16 cellular contexts compared by ENCODE assay signal in the genomic region with DNA sequence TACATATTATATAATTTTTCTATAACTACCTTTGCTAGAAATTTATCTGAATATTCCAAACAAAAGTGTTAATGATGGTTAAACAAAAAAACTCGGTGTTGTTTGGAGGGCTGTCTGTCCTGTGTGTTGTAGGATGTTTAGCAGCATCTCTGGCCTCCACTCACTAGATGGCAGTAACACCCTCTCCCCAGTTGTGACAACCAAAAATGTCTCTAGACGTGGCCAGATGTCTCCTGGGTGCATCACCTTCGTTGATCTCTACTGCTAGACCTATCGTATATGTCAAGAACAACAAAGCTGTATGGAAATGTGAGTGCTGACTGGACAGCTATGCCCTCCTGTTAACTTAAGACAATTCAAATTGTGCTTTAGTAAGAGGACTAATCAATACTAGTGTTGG. TPM values are rescaled to one million over a fixed set of nuclear protein-coding genes. Genes with fewer than 3 reads are reported as not detected.
DNase-seq lines count a peak whose midpoint lies in the region; ATAC-seq, FAIRE-seq and TF ChIP-seq lines count a peak whose summit lies in the region.
"Had no signal": no experiment of that assay in that cellular context is flagged by ENCODE, and none has a peak within 500 bp of the region (broad histone marks: within the 10 kb centered on the region; RNA-seq: fewer than 3 reads in every experiment).

No MANE protein-coding gene starts in this region.

- H2AFZ ChIP-seq in HepG2 (ENCODE audit: low read length) = no peak overlapping the region

- FAIRE-seq in HepG2 (lab: Jason Lieb, UNC) = no peak
- FAIRE-seq in bronchial epithelial cell (lab: Jason Lieb, UNC) = no peak

- H3K4me1 ChIP-seq in HepG2 (ENCODE audit: insufficient read depth, low read length) (no peaks in the 10 kb centered on the region), right lobe of liver (no peaks in the 10 kb centered on the region)
- H3K4me1 ChIP-seq: esophagus squamous epithelium had no signal

- H4K20me1 ChIP-seq in HepG2 (ENCODE audit: insufficient read depth, low read length) = no peaks in the 10 kb centered on the region

- no peaks in the 10 kb centered on the region for H3K79me2 ChIP-seq in HepG2 (ENCODE audit: insufficient read depth, low read length)

- no peaks in the 10 kb centered on the region for H3K36me3 Mint-ChIP-seq in type B pancreatic cell
- no peaks in the 10 kb centered on the region for H3K36me3 Mint-ChIP-seq in T-helper 2 cell treated with Interferon-gamma antibody and Interleukin-4, amounts not matched to agents 5 μg/mL and 100 μg/mL, for 36 hours (ENCODE audit: low read depth)
- H3K36me3 Mint-ChIP-seq: activated naive CD4-positive, alpha-beta T cell treated with anti-CD3 and anti-CD28 coated beads, Interleukin-2, amount 50 U/mL, for 24 hours; stimulated activated naive B cell treated with anti-CD40 and anti-IgM and Interleukin-4, amounts not matched to agents 10 μg/mL and 1 μg/mL and 100 μg/mL, for 72 hours had no signal

- H3K27me3 ChIP-seq in HepG2 (ENCODE audit: control insufficient read depth in 1 of 2, insufficient read depth in 2 of 2, low read length in 2 of 2) (peaks cover 0 to 19% of the 10 kb centered on the region in 2 experiments; a peak in 2 of 5 replicates), right lobe of liver (no peaks in the 10 kb centered on the region), bronchial epithelial cell (ENCODE audit: control insufficient read depth, insufficient read depth, low read length) (no peaks in the 10 kb centered on the region)

- TF ChIP-seq CTCF in HepG2 (CRISPR knock-in tag; IDR thresholded peaks at IDR 0.05) (peak; percentile 18; the same call in 1 of the 2 replicates), right lobe of liver (IDR thresholded peaks at IDR 0.05) (no peak), bronchial epithelial cell (IDR thresholded peaks at IDR 0.05; ENCODE audit: insufficient read depth, low read length, severe bottlenecking) (peak; percentile 28), type B pancreatic cell (conservative IDR thresholded peaks at IDR 0.05) (peak; percentile 24)

- ATAC-seq in HepG2 (no peak), right lobe of liver (no peak), HG02885 (IDR thresholded peaks at IDR 0.05; ENCODE audit: poor library complexity, unreplicated experiment) (no peak)

- no peaks in the 10 kb centered on the region for H3K9me3 Mint-ChIP-seq in type B pancreatic cell
- no peaks in the 10 kb centered on the region for H3K9me3 Mint-ChIP-seq in T-helper 2 cell treated with Interferon-gamma antibody and Interleukin-4, amounts not matched to agents 5 μg/mL and 100 μg/mL, for 36 hours
- H3K9me3 Mint-ChIP-seq: activated naive CD4-positive, alpha-beta T cell treated with anti-CD3 and anti-CD28 coated beads, Interleukin-2, amount 50 U/mL, for 24 hours; stimulated activated naive B cell treated with anti-CD40 and anti-IgM and Interleukin-4, amounts not matched to agents 10 μg/mL and 1 μg/mL and 100 μg/mL, for 72 hours had no signal

- no peak overlapping the region for H3K27ac ChIP-seq in HepG2 (ENCODE audit: extremely low read length, insufficient read depth, low read length)
- no peak overlapping the region for H3K27ac ChIP-seq in right lobe of liver
- H3K27ac ChIP-seq: esophagus squamous epithelium had no signal

- TF ChIP-seq RAD21 in HepG2 (CRISPR knock-in tag; IDR thresholded peaks at IDR 0.05) = no peak

- TF ChIP-seq POLR2A in HepG2 (IDR thresholded peaks at IDR 0.05; ENCODE audit: insufficient read depth in 1 of 2, low read depth in 2 of 2, low read length in 2 of 2) = no peak
- no peak for TF ChIP-seq POLR2A in right lobe of liver (IDR thresholded peaks at IDR 0.05)

- no peak for DNase-seq in HepG2 (ENCODE audit: low spot score)
- no peak for DNase-seq in right lobe of liver
- DNase-seq in NAMALWA (ENCODE audit: low spot score) = peak; percentile 60
- DNase-seq in bronchial epithelial cell (ENCODE audit: low read depth) = no peak
- DNase-seq in type B pancreatic cell (ENCODE audit: extremely low spot score, unreplicated experiment) = no peak
- DNase-seq in T-helper 2 cell treated with Interferon-gamma antibody and Interleukin-4, amounts not matched to agents 5 μg/mL and 100 μg/mL, for 36 hours (ENCODE audit: low spot score) = no peak
- no peak for DNase-seq in CD1c-positive myeloid dendritic cell (ENCODE audit: extremely low spot score)
- DNase-seq: esophagus squamous epithelium; mesenchymal stem cell; NCI-H1092 treated with DMSO at 0.1 percent for 48 hours; stimulated activated CD4-positive, alpha-beta T cell treated with anti-CD3 and anti-CD28 coated beads, Interleukin-2, amount 100 ng/mL, for 48 hours; stimulated activated naive B cell treated with anti-CD40 and anti-IgM and Interleukin-4, amounts not matched to agents 10 μg/mL and 1 μg/mL and 100 μg/mL, for 72 hours; T-helper 2 cell had no signal

- no peak overlapping the region for H3K4me2 ChIP-seq in HepG2 (ENCODE audit: low read depth, low read length)

- POLR2A ChIA-PET in HepG2 (lab: Yijun Ruan, JAX) = no interaction called here

- H3K27ac Mint-ChIP-seq in type B pancreatic cell = no peak overlapping the region
- no peak overlapping the region for H3K27ac Mint-ChIP-seq in T-helper 2 cell treated with Interferon-gamma antibody and Interleukin-4, amounts not matched to agents 5 μg/mL and 100 μg/mL, for 36 hours
- H3K27ac Mint-ChIP-seq: activated naive CD4-positive, alpha-beta T cell treated with anti-CD3 and anti-CD28 coated beads, Interleukin-2, amount 50 U/mL, for 24 hours; stimulated activated naive B cell treated with anti-CD40 and anti-IgM and Interleukin-4, amounts not matched to agents 10 μg/mL and 1 μg/mL and 100 μg/mL, for 72 hours had no signal

- no peak overlapping the region for H3K4me3 ChIP-seq in HepG2 (replicated peaks in 1 of 3; ENCODE audit: insufficient read depth in 1 of 3, low read depth in 2 of 3, low read length in 3 of 3)
- H3K4me3 ChIP-seq in right lobe of liver = no peak overlapping the region
- no peak overlapping the region for H3K4me3 ChIP-seq in bronchial epithelial cell (ENCODE audit: low read depth, low read length)
- H3K4me3 ChIP-seq: esophagus squamous epithelium had no signal

- TF ChIP-seq EP300 in HepG2 (IDR thresholded peaks at IDR 0.05; ENCODE audit: low read depth in 2 of 2, low read length in 2 of 2) (no peak), HepG2 (CRISPR knock-in tag; IDR thresholded peaks at IDR 0.05; ENCODE audit: borderline replicate concordance) (no peak)

- no peak overlapping the region for H3K9ac ChIP-seq in HepG2 (ENCODE audit: insufficient read depth, low read depth, low read length)

- in situ Hi-C loops in HepG2 (cut with HindIII; ENCODE audit: extremely low pct_ligation_motif_present, low pct_unique_long_range_greater_than_20kb) = no loop called here

- no peaks in the 10 kb centered on the region for H3K4me1 Mint-ChIP-seq in type B pancreatic cell (ENCODE audit: unreplicated experiment)
- H3K4me1 Mint-ChIP-seq in T-helper 2 cell treated with Interferon-gamma antibody and Interleukin-4, amounts not matched to agents 5 μg/mL and 100 μg/mL, for 36 hours (ENCODE audit: low read depth) = no peaks in the 10 kb centered on the region
- H3K4me1 Mint-ChIP-seq: activated naive CD4-positive, alpha-beta T cell treated with anti-CD3 and anti-CD28 coated beads, Interleukin-2, amount 50 U/mL, for 24 hours had no signal

- CTCF ChIA-PET in HepG2 (lab: Yijun Ruan, JAX; ENCODE audit: low intra/inter-chr PET ratio, low total read pairs) = no interaction called here

- WGBS in HepG2 (ENCODE audit: low lambda C conversion rate) = 2% methylated on average over 3 of the region's 4 CpGs
- WGBS in right lobe of liver (ENCODE audit: insufficient coverage, low coverage, low lambda C conversion rate, missing lambda C conversion rate) = 34% methylated on average over 4 of the region's 4 CpGs

- no TSS peak for BruUV-seq in HepG2 (replicated peaks; lab: Mats Ljungman, UMichigan)

- no peaks in the 10 kb centered on the region for H3K36me3 ChIP-seq in HepG2 (replicated peaks in 1 of 2; ENCODE audit: control insufficient read depth in 1 of 2, insufficient read depth in 2 of 2, low read length in 2 of 2)
- H3K36me3 ChIP-seq in right lobe of liver = no peaks in the 10 kb centered on the region
- no peaks in the 10 kb centered on the region for H3K36me3 ChIP-seq in bronchial epithelial cell (ENCODE audit: control insufficient read depth, insufficient read depth, low read length)
- H3K36me3 ChIP-seq: esophagus squamous epithelium had no signal

- intact Hi-C loops in HepG2 (cut with micrococcal nuclease; ENCODE audit: unreplicated experiment) (no loop called here), right lobe of liver (cut with DNase I) (no loop called here)

- H3K9me3 ChIP-seq in HepG2 (ENCODE audit: low read length) = no peaks in the 10 kb centered on the region
- no peaks in the 10 kb centered on the region for H3K9me3 ChIP-seq in right lobe of liver
- H3K9me3 ChIP-seq: esophagus squamous epithelium had no signal

- peaks cover 76% of the 10 kb centered on the region for H3K27me3 Mint-ChIP-seq in type B pancreatic cell
- H3K27me3 Mint-ChIP-seq in T-helper 2 cell treated with Interferon-gamma antibody and Interleukin-4, amounts not matched to agents 5 μg/mL and 100 μg/mL, for 36 hours (ENCODE audit: low read depth) = peaks cover 29% of the 10 kb centered on the region

- no peak overlapping the region for H3K4me3 Mint-ChIP-seq in type B pancreatic cell
- H3K4me3 Mint-ChIP-seq in T-helper 2 cell treated with Interferon-gamma antibody and Interleukin-4, amounts not matched to agents 5 μg/mL and 100 μg/mL, for 36 hours = no peak overlapping the region
- H3K4me3 Mint-ChIP-seq: activated naive CD4-positive, alpha-beta T cell treated with anti-CD3 and anti-CD28 coated beads, Interleukin-2, amount 50 U/mL, for 24 hours; stimulated activated naive B cell treated with anti-CD40 and anti-IgM and Interleukin-4, amounts not matched to agents 10 μg/mL and 1 μg/mL and 100 μg/mL, for 72 hours had no signal

RNA-seq across cellular contexts. Expression of gene ANKRD34C, which starts 14.1 kb away (rescaled TPM):
- total RNA-seq in HepG2 (2016; rRNA removed; fragmentation: Illumina TruSeq; extraction: Trizol) (not detected in 2 replicates), right lobe of liver (not detected), bronchial epithelial cell (not detected in 2 replicates), type B pancreatic cell (ENCODE audit: low replicate concordance) (not detected in 2 replicates)
- total RNA-seq in HepG2 (2016; cell fraction: cytosol; rRNA removed; fragmentation: Illumina TruSeq; extraction: Trizol; ENCODE audit: low read depth) = not detected in 2 replicates
- total RNA-seq in HepG2 (2016; cell fraction: insoluble cytoplasmic fraction; rRNA removed; fragmentation: Illumina TruSeq; extraction: Trizol) = not detected in 2 replicates
- not detected in 2 replicates for total RNA-seq in HepG2 (2016; cell fraction: membrane; rRNA removed; fragmentation: Illumina TruSeq; extraction: Trizol)
- not detected in 2 replicates for total RNA-seq in HepG2 (2016; cell fraction: nucleus; rRNA removed; fragmentation: Illumina TruSeq; extraction: Trizol)
- not detected in 2 replicates for polyA plus RNA-seq in HepG2 (2011; rRNA removed)
- not detected in 2 replicates for polyA plus RNA-seq in HepG2 (2011; cell fraction: cytosol; rRNA removed)
- not detected in 2 replicates for polyA plus RNA-seq in HepG2 (2011; cell fraction: nucleus; rRNA removed)
- polyA plus RNA-seq in HepG2 (2012) = not detected in 2 replicates
- polyA plus RNA-seq in HepG2 (2016; cell fraction: cytosol; fragmentation: Illumina TruSeq; extraction: Trizol; ENCODE audit: low read depth) = not detected in 2 replicates
- not detected in 2 replicates for polyA plus RNA-seq in HepG2 (2016; cell fraction: insoluble cytoplasmic fraction; fragmentation: Illumina TruSeq; extraction: Trizol; ENCODE audit: low read depth)
- not detected in 2 replicates for polyA plus RNA-seq in HepG2 (2016; cell fraction: membrane; fragmentation: Illumina TruSeq; extraction: Trizol; ENCODE audit: low read depth)
- not detected in 2 replicates for polyA plus RNA-seq in HepG2 (2016; cell fraction: nucleus; fragmentation: Illumina TruSeq; extraction: Trizol; ENCODE audit: insufficient read depth, low read depth)
- not detected in 2 replicates for polyA minus RNA-seq in HepG2 (2011; rRNA and poly(A)+ RNA removed; ENCODE audit: low replicate concordance)
- not detected in 2 replicates for polyA minus RNA-seq in HepG2 (2011; cell fraction: cytosol; rRNA and poly(A)+ RNA removed)
- not detected in 2 replicates for polyA minus RNA-seq in HepG2 (2011; cell fraction: nucleus; rRNA and poly(A)+ RNA removed)
- total RNA-seq: esophagus squamous epithelium had no signal
- polyA plus RNA-seq: BJ had no signal

RNA-seq across cellular contexts. Expression of gene TMED3, which starts 14.3 kb away (rescaled TPM):
- total RNA-seq in HepG2 (2016; rRNA removed; fragmentation: Illumina TruSeq; extraction: Trizol) (76.4 and 125 TPM in 2 replicates), right lobe of liver (10 to 100 TPM in 2 of 6 experiments, 1 to 10 TPM in 4; 5.5 to 15.2 (median 8.1) TPM), bronchial epithelial cell (99.9 and 120 TPM in 2 replicates), type B pancreatic cell (ENCODE audit: low replicate concordance) (87.6 and 208 TPM in 2 replicates)
- total RNA-seq in HepG2 (2016; cell fraction: cytosol; rRNA removed; fragmentation: Illumina TruSeq; extraction: Trizol; ENCODE audit: low read depth) = 136 and 156 TPM in 2 replicates
- 75.1 and 131 TPM in 2 replicates for total RNA-seq in HepG2 (2016; cell fraction: insoluble cytoplasmic fraction; rRNA removed; fragmentation: Illumina TruSeq; extraction: Trizol)
- total RNA-seq in HepG2 (2016; cell fraction: membrane; rRNA removed; fragmentation: Illumina TruSeq; extraction: Trizol) = 152 and 163 TPM in 2 replicates
- total RNA-seq in HepG2 (2016; cell fraction: nucleus; rRNA removed; fragmentation: Illumina TruSeq; extraction: Trizol) = 86.2 and 101 TPM in 2 replicates
- polyA plus RNA-seq in HepG2 (2011; rRNA removed) = 142 and 155 TPM in 2 replicates
- polyA plus RNA-seq in HepG2 (2011; cell fraction: cytosol; rRNA removed) = 174 and 226 TPM in 2 replicates
- polyA plus RNA-seq in HepG2 (2011; cell fraction: nucleus; rRNA removed) = 59.6 and 64.5 TPM in 2 replicates
- 60.4 and 68.2 TPM in 2 replicates for polyA plus RNA-seq in HepG2 (2012)
- 123 and 154 TPM in 2 replicates for polyA plus RNA-seq in HepG2 (2016; cell fraction: cytosol; fragmentation: Illumina TruSeq; extraction: Trizol; ENCODE audit: low read depth)
- 63.3 and 64.2 TPM in 2 replicates for polyA plus RNA-seq in HepG2 (2016; cell fraction: insoluble cytoplasmic fraction; fragmentation: Illumina TruSeq; extraction: Trizol; ENCODE audit: low read depth)
- polyA plus RNA-seq in HepG2 (2016; cell fraction: membrane; fragmentation: Illumina TruSeq; extraction: Trizol; ENCODE audit: low read depth) = 115 and 137 TPM in 2 replicates
- 123 and 140 TPM in 2 replicates for polyA plus RNA-seq in HepG2 (2016; cell fraction: nucleus; fragmentation: Illumina TruSeq; extraction: Trizol; ENCODE audit: insufficient read depth, low read depth)
- 133 and 139 TPM in 2 replicates for polyA minus RNA-seq in HepG2 (2011; rRNA and poly(A)+ RNA removed; ENCODE audit: low replicate concordance)
- polyA minus RNA-seq in HepG2 (2011; cell fraction: cytosol; rRNA and poly(A)+ RNA removed) = 38.0 and 45.9 TPM in 2 replicates
- 37.9 and 46.4 TPM in 2 replicates for polyA minus RNA-seq in HepG2 (2011; cell fraction: nucleus; rRNA and poly(A)+ RNA removed)

Comparison
In these comparisons a context has a peak if more than half of its experiments do, and no peak if none do; other contexts are left out.
1. CTCF ChIP-seq: peak in HepG2 (single experiment), bronchial epithelial cell (single experiment) and type B pancreatic cell (single experiment); none in right lobe of liver (0 of 4).